In genomic region chr19:44800461-44800860, GRCh38 we compare ENCODE assay signal across 9 cellular contexts. TPM values are rescaled to one million over a fixed set of nuclear protein-coding genes. Genes with fewer than 3 reads are reported as not detected.
A peak's percentile ranks its signal among the peaks of the same experiment; 100 is the strongest.
DNase-seq lines count a peak whose midpoint lies in the region; FAIRE-seq and TF ChIP-seq lines count a peak whose summit lies in the region.
"Had no signal": no experiment of that assay in that cellular context is flagged by ENCODE, and none has a peak within 500 bp of the region (broad histone marks: within the 10 kb centered on the region; RNA-seq: fewer than 3 reads in every experiment).

No MANE protein-coding gene starts in this region.

- no peak overlapping the region; a peak in 1 of 4 replicates for H3K4me2 ChIP-seq in H1 (ENCODE audit: insufficient read depth in 1 of 2, low read depth in 2 of 2, low read length in 2 of 2)

- DNase-seq in NCI-H1417 (lab: John Stamatoyannopoulos, UW) (peak; percentile 47 to 81 (median 70)), NCI-H1417 treated with DMSO at 0.1 percent for 48 hours (lab: John Stamatoyannopoulos, UW) (no peak), HL-60 (ENCODE audit: low read depth in 1 of 2, low spot score in 1 of 2) (peak; percentile 72 to 91), NOMO-1 (lab: John Stamatoyannopoulos, UW; ENCODE audit: unreplicated experiment in 2 of 2) (peak; percentile 77 to 84), H1 (ENCODE audit: low read depth in 1 of 2, low spot score in 2 of 2) (peak; percentile 91 to 99), midbrain (lab: John Stamatoyannopoulos, UW) (peak; percentile 32)
- peak; percentile 56 to 57 for DNase-seq in activated CD8-positive, alpha-beta memory T cell treated with anti-CD3 and anti-CD28 coated beads for 4 hours (ENCODE audit: low read depth in 2 of 2)
- DNase-seq in stimulated activated CD8-positive, alpha-beta memory T cell treated with anti-CD3 and anti-CD28 coated beads, Interleukin-7, amount 100 ng/mL, for 24 hours (ENCODE audit: low read depth): peak; percentile 68

- H3K56ac ChIP-seq in H1 (replicated peaks; ENCODE audit: insufficient read length, low read depth, low read length): no peak overlapping the region

- peak overlapping the region; percentile 60; the same call in 1 of the 2 replicates for H2BK12ac ChIP-seq in H1 (ENCODE audit: low read depth, low read length)

- H3K14ac ChIP-seq in H1 (ENCODE audit: insufficient read length): no peak overlapping the region

- H3K18ac ChIP-seq in H1 (ENCODE audit: extremely low read depth, low read length): no peak overlapping the region

- H3K4me3 ChIP-seq in HL-60 (replicated peaks; ENCODE audit: insufficient read depth, low read length): no peak overlapping the region
- H3K4me3 ChIP-seq in H1 (ENCODE audit: extremely low read depth in 1 of 4, insufficient read depth in 2 of 4, low read depth in 3 of 4, low read length in 4 of 4): no peak overlapping the region

- FAIRE-seq in H1 (lab: Jason Lieb, UNC): peak; percentile 80
- FAIRE-seq: A204.1 had no signal

- no peak overlapping the region for H2AK5ac ChIP-seq in H1 (ENCODE audit: low read depth, low read length)

- WGBS in H1 (ENCODE audit: extremely low coverage in 1 of 2, insufficient coverage in 1 of 2, insufficient read length in 1 of 2, insufficient replicate concordance in 2 of 2, low coverage in 1 of 2, low lambda C conversion rate in 2 of 2, missing lambda C conversion rate in 1 of 2), 2 experiments: 20% methylated on average over 1 of the region's 3 CpGs; no CpG with 5 or more reads in 1 of the 2 experiments

- no peaks in the 10 kb centered on the region for H3K9me3 ChIP-seq in H1 (ENCODE audit: insufficient read depth in 2 of 2, low read depth in 1 of 2, low read length in 1 of 2)

- H3K27ac ChIP-seq in HL-60 (replicated peaks) (no peak overlapping the region), H1 (ENCODE audit: low read depth, low read length) (no peak overlapping the region)

- H3K79me2 ChIP-seq in H1 (ENCODE audit: control insufficient read depth in 1 of 2, insufficient read depth in 2 of 2, low read length in 2 of 2): no peaks in the 10 kb centered on the region

- H3K27me3 ChIP-seq in HL-60 (ENCODE audit: insufficient read depth, poor library complexity, severe bottlenecking) (peaks cover 3% of the 10 kb centered on the region), H1 (replicated peaks in 1 of 4; ENCODE audit: control insufficient read depth in 3 of 4, extremely low read depth in 1 of 4, insufficient read depth in 3 of 4, low read length in 3 of 4) (peaks cover 0 to 19% (median 17%) of the 10 kb centered on the region in 4 experiments; a peak in 6 of 7 replicates)

- no peak overlapping the region for H2AFZ ChIP-seq in H1 (ENCODE audit: low read length)

- H2BK5ac ChIP-seq in H1 (ENCODE audit: low read depth, low read length): peak overlapping the region; percentile 69; the same call in 1 of the 2 replicates

- TF ChIP-seq RAD21 in H1 (IDR thresholded peaks at IDR 0.05 in 1 of 2, conservative IDR thresholded peaks at IDR 0.05 in 1 of 2; ENCODE audit: low read depth in 2 of 2, low read length in 2 of 2): peak; percentile 76 to 78

- TF ChIP-seq CTCF in HL-60 (IDR thresholded peaks at IDR 0.05; ENCODE audit: insufficient read depth, low read length) (peak; percentile 88), H1 (IDR thresholded peaks at IDR 0.05; ENCODE audit: control extremely low read depth in 1 of 3, insufficient read depth in 1 of 3, low read depth in 1 of 3, low read length in 3 of 3) (peak; percentile 96 to 99 (median 99))

- H4K5ac ChIP-seq in H1 (ENCODE audit: insufficient read length, low read depth, low read length): no peak overlapping the region

- H3K4ac ChIP-seq in H1 (replicated peaks; ENCODE audit: insufficient read length, low read depth, low read length): no peak overlapping the region

- no peak overlapping the region for H2BK20ac ChIP-seq in H1 (ENCODE audit: low read length)

- CTCF ChIA-PET in H1 (lab: Charles Lee; ENCODE audit: partially characterized antibody): interaction anchor here (1.5 to 9.2 kb wide), 2 partner anchors 14 to 17 kb away, joined by 7 to 80 read pairs; no protein-coding TSS in a partner anchor

- peaks cover 0 to 3% (median 2%) of the 10 kb centered on the region in 4 experiments; a peak in 2 of 8 replicates for H3K36me3 ChIP-seq in H1 (ENCODE audit: control insufficient read depth in 2 of 4, insufficient read depth in 4 of 4, low read length in 3 of 4)

- no peak overlapping the region for H3K9ac ChIP-seq in H1 (replicated peaks in 1 of 4; ENCODE audit: extremely low read depth in 1 of 4, low read depth in 3 of 4, low read length in 3 of 4)

- peaks cover 0 to 2% of the 10 kb centered on the region in 2 experiments for H4K20me1 ChIP-seq in H1 (replicated peaks in 1 of 2; ENCODE audit: control insufficient read depth in 1 of 2, insufficient read depth in 2 of 2, low read length in 2 of 2)

- no peaks in the 10 kb centered on the region for H3K79me1 ChIP-seq in H1 (ENCODE audit: low read depth, low read length)

- H3K23ac ChIP-seq in H1 (ENCODE audit: insufficient read length): no peak overlapping the region

- H3K4me1 ChIP-seq in H1 (replicated peaks in 1 of 4; ENCODE audit: control insufficient read depth in 3 of 4, insufficient read depth in 4 of 4, low read length in 3 of 4): peaks cover 5 to 10% (median 6%) of the 10 kb centered on the region in 4 experiments; a peak in 6 of 7 replicates

- no peak overlapping the region for H4K91ac ChIP-seq in H1 (replicated peaks; ENCODE audit: insufficient read length, low read length)

- no peak overlapping the region for H2BK120ac ChIP-seq in H1 (replicated peaks; ENCODE audit: low read depth, low read length)

- no peak for TF ChIP-seq POLR2A in H1 (IDR thresholded peaks at IDR 0.05; ENCODE audit: control extremely low read depth in 1 of 2, low read depth in 2 of 2, low read length in 2 of 2)

- 0 out of 2 replicates have a peak, but pooled peaks cover 1% of the 10 kb centered on the region for H3K23me2 ChIP-seq in H1 (ENCODE audit: low read depth, low read length)

- TF ChIP-seq EP300 in H1 (IDR thresholded peaks at IDR 0.05; ENCODE audit: borderline replicate concordance in 1 of 2, low read depth in 2 of 2, low read length in 2 of 2): no peak

- no peak overlapping the region for H4K8ac ChIP-seq in H1 (ENCODE audit: extremely low read depth, insufficient read depth, low read length)

- POLR2A ChIA-PET in H1 (lab: Charles Lee; ENCODE audit: partially characterized antibody): interaction anchor here (0.8 to 1.0 kb wide), 2 partner anchors 16 to 18 kb away, joined by 3 read pairs; no protein-coding TSS in a partner anchor

- H2BK15ac ChIP-seq in H1 (ENCODE audit: low read length): no peak overlapping the region

TF ChIP-seq in H1, 55 proteins besides CTCF, POLR2A, EP300 and RAD21 (continues in another document):
- TF ChIP-seq CREB1 (IDR thresholded peaks at IDR 0.05) (0 out of 2 replicates have a peak, but pooled peaks have one; percentile 43), POLR2AphosphoS5 (IDR thresholded peaks at IDR 0.05; ENCODE audit: low read depth, low read length) (no peak; the same call in 1 of the 2 replicates), SIN3A (conservative IDR thresholded peaks at IDR 0.05 in 1 of 2, IDR thresholded peaks at IDR 0.05 in 1 of 2; ENCODE audit: low read depth in 1 of 2, low read length in 2 of 2) (0 out of 4 replicates have a peak, but pooled peaks of 1 of the 2 experiments have one; percentile 35)
- TF ChIP-seq, protein P1, sequence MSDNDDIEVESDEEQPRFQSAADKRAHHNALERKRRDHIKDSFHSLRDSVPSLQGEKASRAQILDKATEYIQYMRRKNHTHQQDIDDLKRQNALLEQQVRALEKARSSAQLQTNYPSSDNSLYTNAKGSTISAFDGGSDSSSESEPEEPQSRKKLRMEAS (IDR thresholded peaks at IDR 0.05): peak; percentile 13; the same call in 1 of the 2 replicates

RNA-seq across cellular contexts. Expression of gene BCAM, which starts 8.4 kb away (rescaled TPM):
- total RNA-seq in H1 (2021; fragmentation: NEBNext Ultra II Directional; extraction: Animal tissue kit (Norgen Biotek cat#: 25700)): 81.4 and 83.0 TPM in 2 replicates
- 32.5 and 84.3 TPM in 2 replicates for polyA plus RNA-seq in H1 (2011; rRNA removed)
- 29.6 TPM for polyA plus RNA-seq in H1 (2011; cell fraction: cytosol; rRNA removed)
- 172 TPM for polyA plus RNA-seq in H1 (2011; cell fraction: nucleus; rRNA removed)
- 73.9 to 108 TPM (median 100 TPM) in 4 replicates for polyA plus RNA-seq in H1 (2012, experiment 1 of 2)
- 60.5 TPM for polyA plus RNA-seq in H1 (2012, experiment 2 of 2)
- 107 TPM for polyA plus RNA-seq in H1 (2013, experiment 1 of 2)
- polyA plus RNA-seq in H1 (2013, experiment 2 of 2): 98.4 TPM
- polyA minus RNA-seq in H1 (2011; rRNA and poly(A)+ RNA removed): 12.6 and 16.0 TPM in 2 replicates
- 45.1 TPM for polyA minus RNA-seq in H1 (2011; cell fraction: cytosol; rRNA and poly(A)+ RNA removed)
- 38.0 TPM for polyA minus RNA-seq in H1 (2011; cell fraction: nucleus; rRNA and poly(A)+ RNA removed)

RNA-seq across cellular contexts. Expression of gene CBLC, which starts 22.8 kb away (rescaled TPM):
- 17.4 and 19.2 TPM in 2 replicates for total RNA-seq in H1 (2021; fragmentation: NEBNext Ultra II Directional; extraction: Animal tissue kit (Norgen Biotek cat#: 25700))
- polyA plus RNA-seq in H1 (2011; rRNA removed): 35.7 and 53.4 TPM in 2 replicates
- polyA plus RNA-seq in H1 (2011; cell fraction: cytosol; rRNA removed): 29.6 TPM
- polyA plus RNA-seq in H1 (2011; cell fraction: nucleus; rRNA removed): 73.8 TPM
- 10.4 to 27.8 TPM (median 20.4 TPM) in 4 replicates for polyA plus RNA-seq in H1 (2012, experiment 1 of 2)
- 14.5 TPM for polyA plus RNA-seq in H1 (2012, experiment 2 of 2)
- polyA plus RNA-seq in H1 (2013, experiment 1 of 2): 15.0 TPM
- polyA plus RNA-seq in H1 (2013, experiment 2 of 2): 13.7 TPM
- 20.2 and 26.7 TPM in 2 replicates for polyA minus RNA-seq in H1 (2011; rRNA and poly(A)+ RNA removed)
- 23.1 TPM for polyA minus RNA-seq in H1 (2011; cell fraction: cytosol; rRNA and poly(A)+ RNA removed)
- polyA minus RNA-seq in H1 (2011; cell fraction: nucleus; rRNA and poly(A)+ RNA removed): 37.0 TPM

RNA-seq across cellular contexts. Expression of gene NECTIN2, which starts 45.6 kb away (rescaled TPM):
- total RNA-seq in H1 (2021; fragmentation: NEBNext Ultra II Directional; extraction: Animal tissue kit (Norgen Biotek cat#: 25700)): 181 and 184 TPM in 2 replicates
- 237 and 318 TPM in 2 replicates for polyA plus RNA-seq in H1 (2011; rRNA removed)
- 172 TPM for polyA plus RNA-seq in H1 (2011; cell fraction: cytosol; rRNA removed)
- 179 TPM for polyA plus RNA-seq in H1 (2011; cell fraction: nucleus; rRNA removed)
- polyA plus RNA-seq in H1 (2012, experiment 1 of 2): 178 to 211 TPM (median 195 TPM) in 4 replicates
- polyA plus RNA-seq in H1 (2012, experiment 2 of 2): 296 TPM
- 279 TPM for polyA plus RNA-seq in H1 (2013, experiment 1 of 2)
- 320 TPM for polyA plus RNA-seq in H1 (2013, experiment 2 of 2)
- 159 and 221 TPM in 2 replicates for polyA minus RNA-seq in H1 (2011; rRNA and poly(A)+ RNA removed)
- 128 TPM for polyA minus RNA-seq in H1 (2011; cell fraction: cytosol; rRNA and poly(A)+ RNA removed)
- polyA minus RNA-seq in H1 (2011; cell fraction: nucleus; rRNA and poly(A)+ RNA removed): 64.3 TPM

RNA-seq across cellular contexts. Expression of gene BCL3, which starts 52.0 kb away (rescaled TPM):
- total RNA-seq in H1 (2021; fragmentation: NEBNext Ultra II Directional; extraction: Animal tissue kit (Norgen Biotek cat#: 25700)): 1.7 and 2.4 TPM in 2 replicates
- polyA plus RNA-seq in H1 (2011; rRNA removed): 0.88 and 3.0 TPM in 2 replicates
- polyA plus RNA-seq in H1 (2011; cell fraction: cytosol; rRNA removed): 1.5 TPM
- 2.2 TPM for polyA plus RNA-seq in H1 (2011; cell fraction: nucleus; rRNA removed)
- polyA plus RNA-seq in H1 (2012, experiment 1 of 2): 1.7 to 3.7 TPM (median 2.5 TPM) in 4 replicates
- polyA plus RNA-seq in H1 (2012, experiment 2 of 2): 2.0 TPM
- polyA plus RNA-seq in H1 (2013, experiment 1 of 2): 2.5 TPM
- 3.0 TPM for polyA plus RNA-seq in H1 (2013, experiment 2 of 2)
- polyA minus RNA-seq in H1 (2011; rRNA and poly(A)+ RNA removed): 0.24 and 0.28 TPM in 2 replicates
- 2.6 TPM for polyA minus RNA-seq in H1 (2011; cell fraction: cytosol; rRNA and poly(A)+ RNA removed)
- polyA minus RNA-seq in H1 (2011; cell fraction: nucleus; rRNA and poly(A)+ RNA removed): 1.2 TPM
